ENCODE assay signal across 29 cellular contexts in genomic region chrX:118171354-118171753, GRCh38. TPM values are rescaled to one million over a fixed set of nuclear protein-coding genes. Genes with fewer than 3 reads are reported as not detected.
"Had no signal": no experiment of that assay in that cellular context is flagged by ENCODE, and none has a peak within 500 bp of the region (broad histone marks: within the 10 kb centered on the region; RNA-seq: fewer than 3 reads in every experiment).

No MANE protein-coding gene starts in this region.

- H3K4me1 ChIP-seq: adrenal gland, colonic mucosa, foreskin keratinocyte, gastrocnemius medialis, heart left ventricle had no signal

- H3K36me3 ChIP-seq: adrenal gland, colonic mucosa, gastrocnemius medialis, heart left ventricle, WERI-Rb-1 had no signal

- H3K27me3 ChIP-seq: body of pancreas, colonic mucosa, foreskin keratinocyte, gastrocnemius medialis, heart left ventricle had no signal

- H3K9me3 ChIP-seq: adrenal gland, body of pancreas, colonic mucosa, gastrocnemius medialis, heart left ventricle had no signal

- ATAC-seq: activated CD4-positive, CD25-positive, alpha-beta regulatory T cell treated with anti-CD3 and anti-CD28 coated beads, Interleukin-2, amount 50 U/mL, for 24 hours; activated CD8-positive, alpha-beta T cell treated with anti-CD3 and anti-CD28 coated beads for 36 hours; activated naive CD8-positive, alpha-beta T cell treated with anti-CD3 and anti-CD28 coated beads, Interleukin-2, amount 50 U/mL, for 24 hours; activated T-cell treated with anti-CD3 and anti-CD28 coated beads, Interleukin-2, amount 50 U/mL, for 4 hours; activated T-helper 17 cell treated with anti-CD3 and anti-CD28 coated beads, Interleukin-2, amount 50 U/mL, for 72 hours; body of pancreas; esophagus mucosa; foreskin keratinocyte; gastrocnemius medialis; heart left ventricle; T-helper 17 cell had no signal

- H3K27ac ChIP-seq: adrenal gland, body of pancreas, colonic mucosa, foreskin keratinocyte, gastrocnemius medialis, heart left ventricle, WERI-Rb-1 had no signal

- H3K4me3 ChIP-seq: adrenal gland, body of pancreas, colonic mucosa, gastrocnemius medialis, heart left ventricle had no signal

- DNase-seq: activated B cell treated with CpG ODN at 0.5 μM for 24 hours; activated CD4-positive, alpha-beta T cell treated with anti-CD3 and anti-CD28 coated beads for 48 hours; activated CD4-positive, alpha-beta T cell treated with anti-CD3 and anti-CD28 coated beads, Interleukin-2, amount 50 U/mL, for 1 hour; activated CD4-positive, alpha-beta T cell treated with anti-CD3 and anti-CD28 coated beads, Interleukin-2, amount 50 U/mL, for 48 hours; activated CD8-positive, alpha-beta memory T cell treated with anti-CD3 and anti-CD28 coated beads for 24 hours; activated CD8-positive, alpha-beta T cell treated with anti-CD3 and anti-CD28 coated beads for 36 hours; activated effector memory CD4-positive, alpha-beta T cell treated with Interleukin-2 at 50 U/mL for 16 hours; activated naive CD4-positive, alpha-beta T cell treated with anti-CD3 and anti-CD28 coated beads for 36 hours; activated naive CD8-positive, alpha-beta T cell treated with anti-CD3 and anti-CD28 coated beads for 36 hours; activated naive CD8-positive, alpha-beta T cell treated with anti-CD3 and anti-CD28 coated beads, Interleukin-2, amount 50 U/mL, for 24 hours; activated T-cell treated with anti-CD3 and anti-CD28 coated beads, Interleukin-2, amount 50 U/mL, for 4 hours; adrenal gland; amygdala; aorta; body of pancreas; caudate nucleus; colonic mucosa; effector CD8-positive, alpha-beta T cell; foreskin keratinocyte; gastrocnemius medialis; glutamatergic neuron; heart left ventricle; T-helper 1 cell; T-helper 17 cell; T1000; WERI-Rb-1 had no signal

RNA-seq across cellular contexts. Expression of gene KLHL13, which starts 54.7 kb away (rescaled TPM):
- total RNA-seq: activated B cell treated with CpG ODN at 0.5 μM for 24 hours had no signal
